In the genomic region with DNA sequence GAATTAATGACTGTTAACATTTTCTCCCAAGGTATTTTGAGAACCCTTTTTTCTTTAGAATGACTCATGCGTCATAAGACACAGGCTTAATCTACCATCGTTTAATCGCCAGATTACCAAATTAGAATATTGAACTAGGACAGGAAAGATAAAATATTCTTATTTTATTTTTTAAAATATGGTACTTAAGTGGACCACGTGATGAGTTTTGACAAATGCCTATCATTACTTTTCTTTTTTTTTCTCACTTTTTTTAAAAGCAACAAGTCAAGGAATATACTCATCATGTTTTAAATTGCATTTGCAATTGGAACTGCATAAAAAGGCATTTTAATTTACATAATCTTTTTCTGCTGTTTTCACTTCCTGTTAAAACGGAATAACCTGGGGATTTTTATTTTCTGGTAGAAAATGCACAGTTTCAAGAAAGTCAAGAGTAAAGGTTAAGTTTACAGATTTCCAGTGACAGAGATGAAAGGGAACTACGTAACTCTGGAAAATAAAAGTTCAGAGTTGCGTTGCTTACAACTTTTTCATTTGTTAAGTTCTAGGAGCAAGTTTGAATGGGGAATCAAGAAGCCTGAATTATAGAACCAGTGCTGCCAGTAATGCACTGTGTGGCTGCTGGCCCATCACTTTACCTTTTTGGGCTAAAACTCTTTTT, we compare ENCODE assay signal across 11 cellular contexts. TPM values are rescaled to one million over a fixed set of nuclear protein-coding genes. Genes with fewer than 3 reads are reported as not detected.
A peak's percentile ranks its signal among the peaks of the same experiment; 100 is the strongest.
DNase-seq lines count a peak whose midpoint lies in the region; ATAC-seq and TF ChIP-seq lines count a peak whose summit lies in the region.
"Had no signal": no experiment of that assay in that cellular context is flagged by ENCODE, and none has a peak within 500 bp of the region (broad histone marks: within the 10 kb centered on the region; RNA-seq: fewer than 3 reads in every experiment).

No MANE protein-coding gene starts in this region.

- H4K8ac ChIP-seq in H9 (replicated peaks; ENCODE audit: insufficient read length, low read depth, low read length), result no peak overlapping the region

- H3K4me2 ChIP-seq in H9 (ENCODE audit: insufficient read depth, insufficient read length, low read length), result no peak overlapping the region

- no peak overlapping the region for H2AFZ ChIP-seq in H9 (ENCODE audit: low read length)

- no peaks in the 10 kb centered on the region for H3K27me3 ChIP-seq in right cardiac atrium (ENCODE audit: control insufficient read depth, insufficient read depth)
- no peaks in the 10 kb centered on the region for H3K27me3 ChIP-seq in H9 (ENCODE audit: insufficient read depth, low read length)
- H3K27me3 ChIP-seq: uterus had no signal

- H3K79me2 ChIP-seq in H9 (ENCODE audit: insufficient read depth, low read length), result no peaks in the 10 kb centered on the region

- no peak overlapping the region for H4K91ac ChIP-seq in H9 (ENCODE audit: insufficient read length, low read depth, low read length)

- H2BK12ac ChIP-seq in H9 (ENCODE audit: insufficient read length, low read depth, low read length), result no peak overlapping the region

- no peaks in the 10 kb centered on the region for H3K27me3 Mint-ChIP-seq in activated T-cell treated with anti-CD3 and anti-CD28 coated beads, Interleukin-2, amount 50 U/mL, for 24 hours
- no peaks in the 10 kb centered on the region for H3K27me3 Mint-ChIP-seq in activated CD4-positive, alpha-beta memory T cell treated with anti-CD3 and anti-CD28 coated beads for 36 hours
- no peaks in the 10 kb centered on the region for H3K27me3 Mint-ChIP-seq in stimulated activated memory B cell treated with anti-CD40 and anti-IgM and Interleukin-4, amounts not matched to agents 10 μg/mL and 1 μg/mL and 100 μg/mL, for 72 hours
- no peaks in the 10 kb centered on the region for H3K27me3 Mint-ChIP-seq in H9 (ENCODE audit: low read depth)

- ATAC-seq in HG02885 (IDR thresholded peaks at IDR 0.05; ENCODE audit: poor library complexity, unreplicated experiment), result peak; percentile 31
- peak; percentile 55 for ATAC-seq in stimulated activated memory B cell treated with anti-CD40 and anti-IgM and Interleukin-4, amounts not matched to agents 10 μg/mL and 1 μg/mL and 100 μg/mL, for 72 hours
- no peak for ATAC-seq in right cardiac atrium
- no peak for ATAC-seq in HG02970 (IDR thresholded peaks at IDR 0.05; ENCODE audit: low FRiP score, unreplicated experiment)

- H3K4me3 ChIP-seq in right cardiac atrium (ENCODE audit: low read length), result no peak overlapping the region
- H3K4me3 ChIP-seq: uterus had no signal

- H3K23me2 ChIP-seq in H9 (ENCODE audit: insufficient read length, low read depth, low read length, poor library complexity, severe bottlenecking), result no peaks in the 10 kb centered on the region

- no peak overlapping the region for H4K5ac ChIP-seq in H9 (ENCODE audit: insufficient read length, low read depth, low read length)

- peaks cover 76% of the 10 kb centered on the region for H3K36me3 Mint-ChIP-seq in activated T-cell treated with anti-CD3 and anti-CD28 coated beads, Interleukin-2, amount 50 U/mL, for 24 hours (ENCODE audit: low read depth)
- H3K36me3 Mint-ChIP-seq in activated CD4-positive, alpha-beta memory T cell treated with anti-CD3 and anti-CD28 coated beads for 36 hours, result peaks cover 31% of the 10 kb centered on the region
- peaks cover 38% of the 10 kb centered on the region for H3K36me3 Mint-ChIP-seq in stimulated activated memory B cell treated with anti-CD40 and anti-IgM and Interleukin-4, amounts not matched to agents 10 μg/mL and 1 μg/mL and 100 μg/mL, for 72 hours
- peaks cover 0 to 4% (median 4%) of the 10 kb centered on the region in 3 experiments; a peak in 2 of 7 replicates for H3K36me3 Mint-ChIP-seq in H9 (ENCODE audit: insufficient read depth in 1 of 3, low read depth in 3 of 3)

- H3K18ac ChIP-seq in H9 (ENCODE audit: insufficient read length, low read depth, low read length), result no peak overlapping the region

- no peak overlapping the region for H3K14ac ChIP-seq in H9 (ENCODE audit: insufficient read depth, low read length)

- H3K27ac ChIP-seq in right cardiac atrium (ENCODE audit: low read length) (no peak overlapping the region), H9 (ENCODE audit: insufficient read length, low read depth, low read length) (no peak overlapping the region)
- H3K27ac ChIP-seq: uterus had no signal

- H3K79me1 ChIP-seq in H9 (ENCODE audit: insufficient read depth, low read depth, low read length, poor library complexity, severe bottlenecking), result no peaks in the 10 kb centered on the region

- H3K9me3 ChIP-seq in right cardiac atrium (ENCODE audit: control insufficient read depth, low read length) (no peaks in the 10 kb centered on the region), H9 (ENCODE audit: control insufficient read depth, low read depth, low read length) (no peaks in the 10 kb centered on the region)
- H3K9me3 ChIP-seq: uterus had no signal

- H3K4me3 Mint-ChIP-seq in activated T-cell treated with anti-CD3 and anti-CD28 coated beads, Interleukin-2, amount 50 U/mL, for 24 hours, result peak overlapping the region; percentile 67
- peak overlapping the region; percentile 56 for H3K4me3 Mint-ChIP-seq in activated CD4-positive, alpha-beta memory T cell treated with anti-CD3 and anti-CD28 coated beads for 36 hours
- peak overlapping the region; percentile 37 for H3K4me3 Mint-ChIP-seq in stimulated activated memory B cell treated with anti-CD40 and anti-IgM and Interleukin-4, amounts not matched to agents 10 μg/mL and 1 μg/mL and 100 μg/mL, for 72 hours
- H3K4me3 Mint-ChIP-seq in H9, result no peak overlapping the region
- H3K4me3 Mint-ChIP-seq: HFFc6 had no signal

- H3K27ac Mint-ChIP-seq in activated T-cell treated with anti-CD3 and anti-CD28 coated beads, Interleukin-2, amount 50 U/mL, for 24 hours, result peak overlapping the region; percentile 99
- H3K27ac Mint-ChIP-seq in activated CD4-positive, alpha-beta memory T cell treated with anti-CD3 and anti-CD28 coated beads for 36 hours, result peak overlapping the region; percentile 99
- peak overlapping the region; percentile 98 for H3K27ac Mint-ChIP-seq in stimulated activated memory B cell treated with anti-CD40 and anti-IgM and Interleukin-4, amounts not matched to agents 10 μg/mL and 1 μg/mL and 100 μg/mL, for 72 hours
- no peak overlapping the region; a peak in 1 of 7 replicates for H3K27ac Mint-ChIP-seq in H9
- H3K27ac Mint-ChIP-seq: HFFc6 had no signal

- peaks cover 87% of the 10 kb centered on the region for H3K4me1 Mint-ChIP-seq in activated T-cell treated with anti-CD3 and anti-CD28 coated beads, Interleukin-2, amount 50 U/mL, for 24 hours (ENCODE audit: low read depth)
- peaks cover 83% of the 10 kb centered on the region for H3K4me1 Mint-ChIP-seq in activated CD4-positive, alpha-beta memory T cell treated with anti-CD3 and anti-CD28 coated beads for 36 hours (ENCODE audit: low read depth)
- H3K4me1 Mint-ChIP-seq in stimulated activated memory B cell treated with anti-CD40 and anti-IgM and Interleukin-4, amounts not matched to agents 10 μg/mL and 1 μg/mL and 100 μg/mL, for 72 hours, result peaks cover 81% of the 10 kb centered on the region
- peaks cover 39 to 53% of the 10 kb centered on the region in 2 experiments for H3K4me1 Mint-ChIP-seq in H9

- no peak for DNase-seq in activated T-cell treated with anti-CD3 and anti-CD28 coated beads, Interleukin-2, amount 50 U/mL, for 24 hours
- DNase-seq in activated T-cell treated with anti-CD3 and anti-CD28 coated beads, Interleukin-2, amount 50 U/mL, for 48 hours, result no peak
- no peak for DNase-seq in activated CD4-positive, alpha-beta memory T cell treated with anti-CD3 and anti-CD28 coated beads for 36 hours
- DNase-seq in right cardiac atrium, result no peak
- no peak for DNase-seq in H9
- DNase-seq: HFFc6, NCI-H748 treated with DMSO at 0.1 percent for 48 hours, uterus had no signal

- H3K23ac ChIP-seq in H9 (ENCODE audit: insufficient read length, low read depth, low read length), result no peak overlapping the region

- intact Hi-C loops in activated CD4-positive, alpha-beta memory T cell treated with anti-CD3 and anti-CD28 coated beads for 36 hours (cut with micrococcal nuclease), result loop anchor here (1.0 to 5.0 kb wide), 4 partner anchors 193 to 1518 kb away; partner anchors contain the start of genes EIF2A, SERP1 and TSC22D2
- intact Hi-C loops in right cardiac atrium (cut with DNase I), result no loop called here

- H3T11ph ChIP-seq in H9 (ENCODE audit: low read length), result no peak overlapping the region

- WGBS in right cardiac atrium, result 78% methylated on average over 7 of the region's 7 CpGs
- no CpG with 5 or more reads among the region's 7 CpGs for WGBS in H9 (ENCODE audit: extremely low coverage, insufficient read length, low lambda C conversion rate)

- H2BK5ac ChIP-seq in H9 (ENCODE audit: insufficient read length, low read length), result no peak overlapping the region

- CTCF ChIA-PET in activated CD4-positive, alpha-beta memory T cell treated with anti-CD3 and anti-CD28 coated beads for 36 hours (lab: Charles Lee), result no interaction called here

- no peak overlapping the region for H3K4ac ChIP-seq in H9 (ENCODE audit: low read depth, low read length)

- no peak overlapping the region for H2BK20ac ChIP-seq in H9 (ENCODE audit: low read depth, low read length, poor library complexity, severe bottlenecking)

- H2BK120ac ChIP-seq in H9 (ENCODE audit: low read depth, low read length, poor library complexity, severe bottlenecking), result no peak overlapping the region

- POLR2A ChIA-PET in activated CD4-positive, alpha-beta memory T cell treated with anti-CD3 and anti-CD28 coated beads for 36 hours (lab: Charles Lee), result interaction anchor here (1.0 to 2.2 kb wide), 4 partner anchors 21 to 467 kb away, joined by 5 to 35 read pairs (median 11); partner anchors contain the start of genes EIF2A and SERP1

- H3K9ac ChIP-seq in H9 (ENCODE audit: extremely low read depth, insufficient read length, low read length), result no peak overlapping the region

- no peak for TF ChIP-seq CTCF in H9 (conservative IDR thresholded peaks at IDR 0.05)

- no peaks in the 10 kb centered on the region for H4K20me1 ChIP-seq in H9 (ENCODE audit: control insufficient read depth, insufficient read depth, insufficient read length)

- no peak overlapping the region for H2AK5ac ChIP-seq in H9 (ENCODE audit: insufficient read length, low read length)

- H2BK15ac ChIP-seq in H9 (ENCODE audit: low read depth, low read length), result no peak overlapping the region

- no peak overlapping the region for H3K56ac ChIP-seq in H9 (ENCODE audit: insufficient read length, low read depth, low read length)

- no peaks in the 10 kb centered on the region for H3K9me3 Mint-ChIP-seq in activated T-cell treated with anti-CD3 and anti-CD28 coated beads, Interleukin-2, amount 50 U/mL, for 24 hours
- no peaks in the 10 kb centered on the region for H3K9me3 Mint-ChIP-seq in activated CD4-positive, alpha-beta memory T cell treated with anti-CD3 and anti-CD28 coated beads for 36 hours
- no peaks in the 10 kb centered on the region for H3K9me3 Mint-ChIP-seq in stimulated activated memory B cell treated with anti-CD40 and anti-IgM and Interleukin-4, amounts not matched to agents 10 μg/mL and 1 μg/mL and 100 μg/mL, for 72 hours
- no peaks in the 10 kb centered on the region for H3K9me3 Mint-ChIP-seq in H9
- H3K9me3 Mint-ChIP-seq: HFFc6 had no signal

- H3K4me1 ChIP-seq in right cardiac atrium (ENCODE audit: control insufficient read depth, insufficient read depth, low read length) (peaks cover 10% of the 10 kb centered on the region), H9 (ENCODE audit: insufficient read depth, low read length) (0 out of 2 replicates have a peak, but pooled peaks cover 4% of the 10 kb centered on the region)
- H3K4me1 ChIP-seq: uterus had no signal

RNA-seq across cellular contexts. Expression of gene SIAH2, which starts 23.6 kb away (rescaled TPM):
- 10 to 100 TPM; 74.0 to 74.9 TPM for total RNA-seq in activated CD4-positive, alpha-beta memory T cell treated with anti-CD3 and anti-CD28 coated beads for 36 hours
- total RNA-seq in right cardiac atrium (10 to 100 TPM; 15.4 to 18.6 (median 18.2) TPM), H9 (2021) (17.4 and 18.6 TPM in 2 replicates)
- 9.9 TPM for polyA plus RNA-seq in right cardiac atrium

RNA-seq across cellular contexts. Expression of gene ERICH6, which starts 35.6 kb away (rescaled TPM):
- total RNA-seq in activated CD4-positive, alpha-beta memory T cell treated with anti-CD3 and anti-CD28 coated beads for 36 hours, result not detected
- total RNA-seq in right cardiac atrium (under 1 TPM in 2 of 4 donors, not detected in 2; 0.35 to 0.37 TPM), H9 (2021) (not detected in 2 replicates)
- not detected for polyA plus RNA-seq in right cardiac atrium
- total RNA-seq: uterus had no signal

Comparison
In these comparisons a context has a peak if more than half of its experiments do, and no peak if none do; other contexts are left out.
1. H3K27ac Mint-ChIP-seq: peak in activated T-cell treated with anti-CD3 and anti-CD28 coated beads, Interleukin-2, amount 50 U/mL, for 24 hours (single experiment), activated CD4-positive, alpha-beta memory T cell treated with anti-CD3 and anti-CD28 coated beads for 36 hours (single experiment) and stimulated activated memory B cell treated with anti-CD40 and anti-IgM and Interleukin-4, amounts not matched to agents 10 μg/mL and 1 μg/mL and 100 μg/mL, for 72 hours (single experiment); none in H9 (0 of 3).
2. H3K4me3 Mint-ChIP-seq: peak in activated T-cell treated with anti-CD3 and anti-CD28 coated beads, Interleukin-2, amount 50 U/mL, for 24 hours (single experiment), activated CD4-positive, alpha-beta memory T cell treated with anti-CD3 and anti-CD28 coated beads for 36 hours (single experiment) and stimulated activated memory B cell treated with anti-CD40 and anti-IgM and Interleukin-4, amounts not matched to agents 10 μg/mL and 1 μg/mL and 100 μg/mL, for 72 hours (single experiment); none in H9 (0 of 2).
3. ATAC-seq: peak in HG02885 (single experiment) and stimulated activated memory B cell treated with anti-CD40 and anti-IgM and Interleukin-4, amounts not matched to agents 10 μg/mL and 1 μg/mL and 100 μg/mL, for 72 hours (single experiment); none in right cardiac atrium (0 of 2) and HG02970 (single experiment).